In the genomic region with DNA sequence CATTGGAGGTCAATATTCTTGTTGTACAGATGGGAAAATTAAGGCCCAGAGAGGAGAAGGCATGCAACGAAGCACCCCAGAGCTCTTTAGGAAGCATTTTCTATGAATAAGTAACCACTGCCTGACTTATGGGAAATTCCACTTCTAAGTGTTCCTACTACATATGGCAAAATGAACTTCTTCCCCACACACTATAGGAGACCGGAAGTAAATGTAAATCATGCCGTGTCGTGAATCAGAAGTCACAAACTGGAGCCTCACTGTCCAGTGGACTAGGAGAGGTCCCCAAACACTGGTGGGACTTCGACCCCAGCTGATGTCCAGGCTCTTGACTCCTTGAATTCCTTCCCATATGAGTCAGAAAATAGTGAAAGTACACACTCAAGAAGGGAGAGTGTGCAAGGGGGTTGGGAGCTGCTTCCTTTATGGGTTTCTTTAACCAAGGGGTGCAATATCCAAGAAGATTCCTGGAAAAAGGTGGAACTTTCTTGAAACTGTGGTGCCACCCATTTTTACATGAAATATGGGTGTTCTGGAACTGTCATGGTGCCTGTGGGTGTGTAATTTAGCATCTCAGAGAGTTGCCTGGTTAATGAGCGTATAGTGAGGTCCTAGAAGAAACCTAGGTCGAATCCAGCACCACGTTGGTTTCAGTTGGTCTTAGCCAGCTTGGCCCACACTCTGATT, we compare ENCODE assay signal across 1 cellular context.
TF ChIP-seq lines count a peak whose summit lies in the region.

No MANE protein-coding gene starts in this region.

TF ChIP-seq in HepG2, 621 proteins besides CTCF, POLR2A, EP300 and RAD21 (continued from another document):
- TF ChIP-seq, protein P1, sequence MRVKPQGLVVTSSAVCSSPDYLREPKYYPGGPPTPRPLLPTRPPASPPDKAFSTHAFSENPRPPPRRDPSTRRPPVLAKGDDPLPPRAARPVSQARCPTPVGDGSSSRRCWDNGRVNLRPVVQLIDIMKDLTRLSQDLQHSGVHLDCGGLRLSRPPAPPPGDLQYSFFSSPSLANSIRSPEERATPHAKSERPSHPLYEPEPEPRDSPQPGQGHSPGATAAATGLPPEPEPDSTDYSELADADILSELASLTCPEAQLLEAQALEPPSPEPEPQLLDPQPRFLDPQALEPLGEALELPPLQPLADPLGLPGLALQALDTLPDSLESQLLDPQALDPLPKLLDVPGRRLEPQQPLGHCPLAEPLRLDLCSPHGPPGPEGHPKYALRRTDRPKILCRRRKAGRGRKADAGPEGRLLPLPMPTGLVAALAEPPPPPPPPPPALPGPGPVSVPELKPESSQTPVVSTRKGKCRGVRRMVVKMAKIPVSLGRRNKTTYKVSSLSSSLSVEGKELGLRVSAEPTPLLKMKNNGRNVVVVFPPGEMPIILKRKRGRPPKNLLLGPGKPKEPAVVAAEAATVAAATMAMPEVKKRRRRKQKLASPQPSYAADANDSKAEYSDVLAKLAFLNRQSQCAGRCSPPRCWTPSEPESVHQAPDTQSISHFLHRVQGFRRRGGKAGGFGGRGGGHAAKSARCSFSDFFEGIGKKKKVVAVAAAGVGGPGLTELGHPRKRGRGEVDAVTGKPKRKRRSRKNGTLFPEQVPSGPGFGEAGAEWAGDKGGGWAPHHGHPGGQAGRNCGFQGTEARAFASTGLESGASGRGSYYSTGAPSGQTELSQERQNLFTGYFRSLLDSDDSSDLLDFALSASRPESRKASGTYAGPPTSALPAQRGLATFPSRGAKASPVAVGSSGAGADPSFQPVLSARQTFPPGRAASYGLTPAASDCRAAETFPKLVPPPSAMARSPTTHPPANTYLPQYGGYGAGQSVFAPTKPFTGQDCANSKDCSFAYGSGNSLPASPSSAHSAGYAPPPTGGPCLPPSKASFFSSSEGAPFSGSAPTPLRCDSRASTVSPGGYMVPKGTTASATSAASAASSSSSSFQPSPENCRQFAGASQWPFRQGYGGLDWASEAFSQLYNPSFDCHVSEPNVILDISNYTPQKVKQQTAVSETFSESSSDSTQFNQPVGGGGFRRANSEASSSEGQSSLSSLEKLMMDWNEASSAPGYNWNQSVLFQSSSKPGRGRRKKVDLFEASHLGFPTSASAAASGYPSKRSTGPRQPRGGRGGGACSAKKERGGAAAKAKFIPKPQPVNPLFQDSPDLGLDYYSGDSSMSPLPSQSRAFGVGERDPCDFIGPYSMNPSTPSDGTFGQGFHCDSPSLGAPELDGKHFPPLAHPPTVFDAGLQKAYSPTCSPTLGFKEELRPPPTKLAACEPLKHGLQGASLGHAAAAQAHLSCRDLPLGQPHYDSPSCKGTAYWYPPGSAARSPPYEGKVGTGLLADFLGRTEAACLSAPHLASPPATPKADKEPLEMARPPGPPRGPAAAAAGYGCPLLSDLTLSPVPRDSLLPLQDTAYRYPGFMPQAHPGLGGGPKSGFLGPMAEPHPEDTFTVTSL (CRISPR knock-in tag; IDR thresholded peaks at IDR 0.05; ENCODE audit: borderline replicate concordance): peak; percentile 61; the same call in 1 of the 2 replicates
- peak; percentile 19; the same call in 1 of the 2 replicates for TF ChIP-seq KAT8 (CRISPR knock-in tag; IDR thresholded peaks at IDR 0.05)
- TF ChIP-seq FOXA3 (CRISPR knock-in tag; IDR thresholded peaks at IDR 0.05): peak; percentile 20; the same call in 1 of the 2 replicates
- no peak for TF ChIP-seq KLF12 (CRISPR knock-in tag; IDR thresholded peaks at IDR 0.05; ENCODE audit: borderline replicate concordance)
- TF ChIP-seq TCF7 (IDR thresholded peaks at IDR 0.05; ENCODE audit: low read depth): no peak
- TF ChIP-seq, protein P2, sequence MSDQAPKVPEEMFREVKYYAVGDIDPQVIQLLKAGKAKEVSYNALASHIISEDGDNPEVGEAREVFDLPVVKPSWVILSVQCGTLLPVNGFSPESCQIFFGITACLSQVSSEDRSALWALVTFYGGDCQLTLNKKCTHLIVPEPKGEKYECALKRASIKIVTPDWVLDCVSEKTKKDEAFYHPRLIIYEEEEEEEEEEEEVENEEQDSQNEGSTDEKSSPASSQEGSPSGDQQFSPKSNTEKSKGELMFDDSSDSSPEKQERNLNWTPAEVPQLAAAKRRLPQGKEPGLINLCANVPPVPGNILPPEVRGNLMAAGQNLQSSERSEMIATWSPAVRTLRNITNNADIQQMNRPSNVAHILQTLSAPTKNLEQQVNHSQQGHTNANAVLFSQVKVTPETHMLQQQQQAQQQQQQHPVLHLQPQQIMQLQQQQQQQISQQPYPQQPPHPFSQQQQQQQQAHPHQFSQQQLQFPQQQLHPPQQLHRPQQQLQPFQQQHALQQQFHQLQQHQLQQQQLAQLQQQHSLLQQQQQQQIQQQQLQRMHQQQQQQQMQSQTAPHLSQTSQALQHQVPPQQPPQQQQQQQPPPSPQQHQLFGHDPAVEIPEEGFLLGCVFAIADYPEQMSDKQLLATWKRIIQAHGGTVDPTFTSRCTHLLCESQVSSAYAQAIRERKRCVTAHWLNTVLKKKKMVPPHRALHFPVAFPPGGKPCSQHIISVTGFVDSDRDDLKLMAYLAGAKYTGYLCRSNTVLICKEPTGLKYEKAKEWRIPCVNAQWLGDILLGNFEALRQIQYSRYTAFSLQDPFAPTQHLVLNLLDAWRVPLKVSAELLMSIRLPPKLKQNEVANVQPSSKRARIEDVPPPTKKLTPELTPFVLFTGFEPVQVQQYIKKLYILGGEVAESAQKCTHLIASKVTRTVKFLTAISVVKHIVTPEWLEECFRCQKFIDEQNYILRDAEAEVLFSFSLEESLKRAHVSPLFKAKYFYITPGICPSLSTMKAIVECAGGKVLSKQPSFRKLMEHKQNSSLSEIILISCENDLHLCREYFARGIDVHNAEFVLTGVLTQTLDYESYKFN (CRISPR knock-in tag; conservative IDR thresholded peaks at IDR 0.05): peak; percentile 66
- TF ChIP-seq, protein P3, sequence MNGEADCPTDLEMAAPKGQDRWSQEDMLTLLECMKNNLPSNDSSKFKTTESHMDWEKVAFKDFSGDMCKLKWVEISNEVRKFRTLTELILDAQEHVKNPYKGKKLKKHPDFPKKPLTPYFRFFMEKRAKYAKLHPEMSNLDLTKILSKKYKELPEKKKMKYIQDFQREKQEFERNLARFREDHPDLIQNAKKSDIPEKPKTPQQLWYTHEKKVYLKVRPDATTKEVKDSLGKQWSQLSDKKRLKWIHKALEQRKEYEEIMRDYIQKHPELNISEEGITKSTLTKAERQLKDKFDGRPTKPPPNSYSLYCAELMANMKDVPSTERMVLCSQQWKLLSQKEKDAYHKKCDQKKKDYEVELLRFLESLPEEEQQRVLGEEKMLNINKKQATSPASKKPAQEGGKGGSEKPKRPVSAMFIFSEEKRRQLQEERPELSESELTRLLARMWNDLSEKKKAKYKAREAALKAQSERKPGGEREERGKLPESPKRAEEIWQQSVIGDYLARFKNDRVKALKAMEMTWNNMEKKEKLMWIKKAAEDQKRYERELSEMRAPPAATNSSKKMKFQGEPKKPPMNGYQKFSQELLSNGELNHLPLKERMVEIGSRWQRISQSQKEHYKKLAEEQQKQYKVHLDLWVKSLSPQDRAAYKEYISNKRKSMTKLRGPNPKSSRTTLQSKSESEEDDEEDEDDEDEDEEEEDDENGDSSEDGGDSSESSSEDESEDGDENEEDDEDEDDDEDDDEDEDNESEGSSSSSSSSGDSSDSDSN (CRISPR knock-in tag; IDR thresholded peaks at IDR 0.05): no peak
- TF ChIP-seq ZNF713 (CRISPR knock-in tag; IDR thresholded peaks at IDR 0.05): no peak
- TF ChIP-seq CCDC6 (CRISPR knock-in tag; IDR thresholded peaks at IDR 0.05): no peak
- TF ChIP-seq RARA (CRISPR knock-in tag; IDR thresholded peaks at IDR 0.05): peak; percentile 32; the same call in 1 of the 2 replicates
- 0 out of 2 replicates have a peak, but pooled peaks have one; percentile 27 for TF ChIP-seq MED1 (CRISPR knock-in tag; IDR thresholded peaks at IDR 0.05)
- TF ChIP-seq ASH2L (IDR thresholded peaks at IDR 0.05; ENCODE audit: insufficient read length, low read depth, low read length): peak; percentile 42
- 0 out of 2 replicates have a peak, but pooled peaks have one; percentile 56 for TF ChIP-seq JUND (CRISPR knock-in tag; IDR thresholded peaks at IDR 0.05)
- TF ChIP-seq ZNF678 (CRISPR knock-in tag; IDR thresholded peaks at IDR 0.05): no peak
- TF ChIP-seq, protein P4, sequence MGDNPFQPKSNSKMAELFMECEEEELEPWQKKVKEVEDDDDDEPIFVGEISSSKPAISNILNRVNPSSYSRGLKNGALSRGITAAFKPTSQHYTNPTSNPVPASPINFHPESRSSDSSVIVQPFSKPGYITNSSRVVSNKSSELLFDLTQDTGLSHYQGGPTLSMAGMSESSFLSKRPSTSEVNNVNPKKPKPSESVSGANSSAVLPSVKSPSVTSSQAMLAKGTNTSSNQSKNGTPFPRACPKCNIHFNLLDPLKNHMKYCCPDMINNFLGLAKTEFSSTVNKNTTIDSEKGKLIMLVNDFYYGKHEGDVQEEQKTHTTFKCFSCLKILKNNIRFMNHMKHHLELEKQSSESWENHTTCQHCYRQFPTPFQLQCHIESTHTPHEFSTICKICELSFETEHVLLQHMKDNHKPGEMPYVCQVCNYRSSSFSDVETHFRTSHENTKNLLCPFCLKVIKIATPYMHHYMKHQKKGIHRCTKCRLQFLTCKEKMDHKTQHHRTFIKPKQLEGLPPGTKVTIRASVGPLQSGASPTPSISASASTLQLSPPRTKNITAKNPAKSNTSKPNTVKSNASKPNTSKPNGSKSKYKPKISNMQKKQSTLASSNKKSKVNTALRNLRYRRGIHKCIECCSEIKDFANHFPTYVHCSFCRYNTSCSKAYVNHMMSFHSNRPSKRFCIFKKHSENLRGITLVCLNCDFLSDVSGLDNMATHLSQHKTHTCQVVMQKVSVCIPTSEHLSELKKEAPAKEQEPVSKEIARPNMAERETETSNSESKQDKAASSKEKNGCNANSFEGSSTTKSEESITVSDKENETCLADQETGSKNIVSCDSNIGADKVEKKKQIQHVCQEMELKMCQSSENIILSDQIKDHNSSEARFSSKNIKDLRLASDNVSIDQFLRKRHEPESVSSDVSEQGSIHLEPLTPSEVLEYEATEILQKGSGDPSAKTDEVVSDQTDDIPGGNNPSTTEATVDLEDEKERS (CRISPR knock-in tag; IDR thresholded peaks at IDR 0.05): no peak
